In the genomic region with DNA sequence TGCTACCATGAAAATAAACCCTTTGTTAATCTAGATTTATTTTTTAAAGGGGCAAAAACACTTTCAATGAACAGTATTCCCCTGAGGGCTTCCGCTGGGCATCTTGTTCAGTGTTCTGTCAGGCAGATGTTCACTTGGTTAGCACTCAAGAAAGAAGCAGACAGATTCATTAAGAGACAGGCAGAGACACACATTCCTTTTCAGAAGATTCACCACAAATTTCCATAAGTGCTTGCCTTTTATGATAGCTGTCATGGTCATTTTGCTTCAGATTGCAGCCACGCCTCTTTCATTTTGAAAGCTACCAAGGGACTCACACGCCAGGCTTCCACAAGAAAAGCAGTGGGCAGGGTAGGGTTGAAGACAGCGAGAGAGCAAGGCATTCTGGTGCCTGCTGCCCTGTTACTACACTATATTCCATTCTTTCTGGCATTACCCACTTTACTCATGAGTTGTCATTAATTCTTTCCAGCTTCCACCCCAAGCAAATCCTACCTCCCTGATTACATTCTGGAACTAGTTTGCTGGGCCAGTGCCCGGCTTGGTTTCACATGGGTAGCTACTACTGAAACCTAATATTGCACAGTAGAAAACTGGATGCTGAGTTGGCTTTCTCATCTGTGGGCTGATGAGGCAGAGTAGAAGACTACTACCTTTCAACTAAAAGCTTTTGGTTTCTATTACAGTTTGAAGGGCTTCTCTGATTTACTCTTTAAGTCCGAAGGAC, we compare ENCODE assay signal across 20 cellular contexts.
DNase-seq lines count a peak whose midpoint lies in the region; ATAC-seq and TF ChIP-seq lines count a peak whose summit lies in the region.
"Had no signal": no experiment of that assay in that cellular context is flagged by ENCODE, and none has a peak within 500 bp of the region (broad histone marks: within the 10 kb centered on the region; RNA-seq: fewer than 3 reads in every experiment).

No MANE protein-coding gene starts in this region.

- H3K79me2 ChIP-seq in GM23248 (ENCODE audit: insufficient read depth) (no peaks in the 10 kb centered on the region), OCI-LY7 (ENCODE audit: insufficient read depth, low read depth, low read length) (no peaks in the 10 kb centered on the region)

- no peaks in the 10 kb centered on the region for H3K27me3 ChIP-seq in GM23248 (replicated peaks; ENCODE audit: insufficient read depth)
- H3K27me3 ChIP-seq: Peyer's patch, tibial nerve had no signal

- peaks cover 12% of the 10 kb centered on the region; the same call in 1 of the 2 replicates for H3F3A ChIP-seq in GM23248 (ENCODE audit: insufficient read depth)

- H3K9me3 ChIP-seq in GM23248 (ENCODE audit: low read depth): no peaks in the 10 kb centered on the region
- no peaks in the 10 kb centered on the region for H3K9me3 ChIP-seq in OCI-LY7 (ENCODE audit: low read length)
- H3K9me3 ChIP-seq: Peyer's patch, tibial nerve had no signal

- no peaks in the 10 kb centered on the region for H3K36me3 ChIP-seq in GM23248 (ENCODE audit: low read depth)
- H3K36me3 ChIP-seq in OCI-LY7 (ENCODE audit: insufficient read depth, low read length): no peaks in the 10 kb centered on the region
- H3K36me3 ChIP-seq: Peyer's patch, tibial nerve had no signal

- 1% methylated on average over 6 of the region's 6 CpGs for WGBS in GM23248 (ENCODE audit: low coverage in 1 of 2, low lambda C conversion rate in 2 of 2, missing lambda C conversion rate in 2 of 2), 2 experiments

- H3K4me3 ChIP-seq in AG04449 (ENCODE audit: low read depth, low read length): peak overlapping the region; percentile 18
- peak overlapping the region; percentile 61 for H3K4me3 ChIP-seq in GM23248
- H3K4me3 ChIP-seq in OCI-LY7 (ENCODE audit: low read depth, low read length, poor library complexity, severe bottlenecking): no peak overlapping the region
- H3K4me3 ChIP-seq: lung, Peyer's patch, tibial nerve had no signal

- in situ Hi-C loops in GM23248 (cut with MboI): no loop called here

- H3K9me2 ChIP-seq in GM23248 (ENCODE audit: insufficient read depth) (no peaks in the 10 kb centered on the region), OCI-LY7 (ENCODE audit: insufficient read depth, low read length) (no peaks in the 10 kb centered on the region)

- DNase-seq in AG04449 (ENCODE audit: low read depth, low spot score): no peak
- DNase-seq in GM23248: peak; percentile 72
- peak; percentile 4 for DNase-seq in OCI-LY7 (ENCODE audit: low spot score)
- peak; percentile 26 for DNase-seq in iPS-NIHi11 (ENCODE audit: low spot score)
- no peak for DNase-seq in NCI-H82 (lab: John Stamatoyannopoulos, UW)
- DNase-seq in NCI-H2196 treated with DMSO at 0.1 percent for 48 hours (lab: John Stamatoyannopoulos, UW; ENCODE audit: unreplicated experiment): no peak
- DNase-seq: activated CD8-positive, alpha-beta memory T cell treated with anti-CD3 and anti-CD28 coated beads, Interleukin-2, amount 10 ng/mL, durations not matched to agents 7 days and 5 days; activated naive CD4-positive, alpha-beta T cell; DMS 273 treated with DMSO at 0.1 percent for 48 hours; NCI-H1105 treated with DMSO at 0.1 percent for 48 hours; NCI-H510A; nephron progenitor cell; Peyer's patch; right cardiac atrium; stimulated activated CD4-positive, alpha-beta T cell treated with anti-CD3 and anti-CD28 coated beads, Interleukin-4, amount 100 ng/mL, for 4 hours; T-cell had no signal

- H2AFZ ChIP-seq in GM23248: peak overlapping the region; percentile 65
- no peak overlapping the region for H2AFZ ChIP-seq in OCI-LY7 (ENCODE audit: low read length)

- intact Hi-C loops in OCI-LY7 (cut with micrococcal nuclease; ENCODE audit: unreplicated experiment): no loop called here

- POLR2A ChIA-PET in AG04449 (lab: Yijun Ruan, JAX): no interaction called here
- POLR2A ChIA-PET in OCI-LY7 (lab: Charles Lee): interaction anchor here (0.6 kb wide), 2 partner anchors 28 to 109 kb away, joined by 3 read pairs; no protein-coding TSS in a partner anchor

- H3K4me1 ChIP-seq in GM23248 (ENCODE audit: insufficient read depth) (no peaks in the 10 kb centered on the region), OCI-LY7 (ENCODE audit: insufficient read depth, low read length, poor library complexity, severe bottlenecking) (no peaks in the 10 kb centered on the region)
- H3K4me1 ChIP-seq: Peyer's patch, tibial nerve had no signal

- peak overlapping the region; percentile 17; the same call in 1 of the 2 replicates for H3K9ac ChIP-seq in GM23248

- TF ChIP-seq CTCF in AG04449 (IDR thresholded peaks at IDR 0.05; ENCODE audit: insufficient read depth, low read length, missing control alignments): no peak
- TF ChIP-seq CTCF in OCI-LY7 (conservative IDR thresholded peaks at IDR 0.05; ENCODE audit: low read length): no peak

- H4K20me1 ChIP-seq in GM23248 (ENCODE audit: insufficient read depth) (no peaks in the 10 kb centered on the region), OCI-LY7 (ENCODE audit: insufficient read depth, low read length) (no peaks in the 10 kb centered on the region)

- H3K27ac ChIP-seq in GM23248 (no peak overlapping the region), OCI-LY7 (ENCODE audit: low read depth, low read length, poor library complexity, severe bottlenecking) (no peak overlapping the region)
- H3K27ac ChIP-seq: Peyer's patch, tibial nerve had no signal

- CTCF ChIA-PET in AG04449 (lab: Yijun Ruan, JAX) (interaction anchor here (2.0 kb wide), 1 partner anchor 13 kb away, joined by 6 read pairs; no protein-coding TSS in a partner anchor), OCI-LY7 (lab: Charles Lee; ENCODE audit: unreplicated experiment) (no interaction called here)

- peak overlapping the region; percentile 71 for H3K4me2 ChIP-seq in GM23248 (ENCODE audit: unreplicated experiment)
- no peak overlapping the region for H3K4me2 ChIP-seq in OCI-LY7 (ENCODE audit: low read length)

- no TSS peak for BruUV-seq in OCI-LY7 (replicated peaks; lab: Mats Ljungman, UMichigan)

- ATAC-seq in HG03571 (IDR thresholded peaks at IDR 0.05; ENCODE audit: unreplicated experiment) (no peak), GM21423 (IDR thresholded peaks at IDR 0.05; ENCODE audit: unreplicated experiment) (no peak)
- ATAC-seq: activated CD8-positive, alpha-beta memory T cell treated with anti-CD3 and anti-CD28 coated beads, Interleukin-2, amount 10 ng/mL, durations not matched to agents 7 days and 5 days; right cardiac atrium; T-cell had no signal

Comparison
In these comparisons a context has a peak if more than half of its experiments do, and no peak if none do; other contexts are left out.
1. DNase-seq: peak in GM23248 (single experiment), OCI-LY7 (single experiment) and iPS-NIHi11 (single experiment); none in AG04449 (single experiment), NCI-H82 (single experiment) and NCI-H2196 treated with DMSO at 0.1 percent for 48 hours (single experiment).